Comparison of ENCODE assay signal across 8 cellular contexts in genomic region chr22:49960159-49960966, GRCh38. TPM values are rescaled to one million over a fixed set of nuclear protein-coding genes. Genes with fewer than 3 reads are reported as not detected.
DNase-seq lines count a peak whose midpoint lies in the region; ATAC-seq and TF ChIP-seq lines count a peak whose summit lies in the region.

TSS of gene PIM3 (plus strand) at chr22:49960772. CDS start at chr22:49960948, 176 bp downstream.

- peak within 1 kb of the TSS; percentile 88 for H3K27ac ChIP-seq in temporal lobe (ENCODE audit: low read depth, low read length)

- DNase-seq in GM10266 (ENCODE audit: extremely low spot score) (peak; percentile 99), NCI-H1092 treated with DMSO at 0.1 percent for 48 hours (lab: John Stamatoyannopoulos, UW) (peak; percentile 75), SKM-1 treated with dmso at 0.1 percent for 144 hours (lab: John Stamatoyannopoulos, UW; ENCODE audit: unreplicated experiment) (peak; percentile 97), glomerular visceral epithelial cell (ENCODE audit: extremely low spot score) (peak; percentile 95), omental fat pad (ENCODE audit: low spot score) (no peak)

- peaks cover 4% of the 10 kb centered on the region for H3K36me3 Mint-ChIP-seq in activated naive CD8-positive, alpha-beta T cell

- H3K9me3 Mint-ChIP-seq in activated naive CD8-positive, alpha-beta T cell (ENCODE audit: low read depth), result no peaks in the 10 kb centered on the region

- TF ChIP-seq CTCF in GM10266 (IDR thresholded peaks at IDR 0.05; ENCODE audit: control insufficient read depth, insufficient read depth, low read depth, missing control alignments) (no peak), omental fat pad (IDR thresholded peaks at IDR 0.05) (no peak)

- no peaks in the 10 kb centered on the region for H3K27me3 Mint-ChIP-seq in activated naive CD8-positive, alpha-beta T cell

- peaks cover 24% of the 10 kb centered on the region for H3K4me1 Mint-ChIP-seq in activated naive CD8-positive, alpha-beta T cell (ENCODE audit: low read depth)

- H3K27ac Mint-ChIP-seq in activated naive CD8-positive, alpha-beta T cell, result peak within 1 kb of the TSS; percentile 95

- ATAC-seq in HG02610 (IDR thresholded peaks at IDR 0.05; ENCODE audit: unreplicated experiment) (peak; percentile 60), omental fat pad (ENCODE audit: low FRiP score) (peak; percentile 72)

- peak within 1 kb of the TSS; percentile 91 for H3K4me3 Mint-ChIP-seq in activated naive CD8-positive, alpha-beta T cell

RNA-seq across cellular contexts. Expression of gene PIM3, which starts in this region (rescaled TPM):
- total RNA-seq in omental fat pad (100 to 1,000 TPM in 2 of 4 donors, 10 to 100 TPM in 2; 92.2 to 174 (median 114) TPM), temporal lobe (8.9 TPM)
